Comparison of ENCODE assay signal across 17 cellular contexts in the genomic region with DNA sequence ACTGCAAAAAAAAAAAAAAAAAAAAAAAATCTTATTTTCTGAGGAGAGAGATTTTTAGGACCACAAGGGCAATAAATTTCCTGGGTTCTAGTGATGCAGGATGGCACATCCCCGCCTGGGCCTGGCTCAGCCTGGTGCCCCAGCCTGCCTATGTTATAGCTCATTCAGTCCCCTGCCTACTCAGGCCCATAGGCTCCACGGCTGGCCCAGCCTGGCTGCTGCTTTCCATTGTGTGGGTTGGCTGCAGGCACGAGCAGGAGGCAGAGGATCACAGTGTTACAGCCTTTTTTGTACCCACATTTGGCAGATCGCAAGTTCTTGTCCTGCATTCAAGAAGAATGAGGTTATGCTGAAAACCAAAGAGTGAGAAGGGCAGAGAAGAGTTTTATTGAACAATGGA. TPM values are rescaled to one million over a fixed set of nuclear protein-coding genes. Genes with fewer than 3 reads are reported as not detected.
A peak's percentile ranks its signal among the peaks of the same experiment; 100 is the strongest.
DNase-seq lines count a peak whose midpoint lies in the region; ATAC-seq, FAIRE-seq and TF ChIP-seq lines count a peak whose summit lies in the region.
"Had no signal": no experiment of that assay in that cellular context is flagged by ENCODE, and none has a peak within 500 bp of the region (broad histone marks: within the 10 kb centered on the region; RNA-seq: fewer than 3 reads in every experiment).

No MANE protein-coding gene starts in this region.

- H3K4me1 Mint-ChIP-seq in endodermal cell: peaks cover 31% of the 10 kb centered on the region

- H3K9ac ChIP-seq in HUES48 (ENCODE audit: low read depth, low read length) (no peak overlapping the region), endodermal cell (ENCODE audit: extremely low read depth, low read length, poor library complexity, severe bottlenecking) (no peak overlapping the region)

- DNase-seq in endodermal cell: peak; percentile 70
- DNase-seq in sciatic nerve (ENCODE audit: low spot score): no peak
- no peak for DNase-seq in stimulated activated naive CD4-positive, alpha-beta T cell (lab: John Stamatoyannopoulos, UW)
- no peak for DNase-seq in GM19239 (ENCODE audit: insufficient read length, low spot score)
- DNase-seq: COR-L47, KBM-7, NCI-H1436, NCI-H2029, NCI-H2171, NCI-H446, NCI-H69, PC-3 had no signal

- H3K27ac Mint-ChIP-seq in endodermal cell: peak overlapping the region; percentile 24

- TF ChIP-seq CTCF in endodermal cell (conservative IDR thresholded peaks at IDR 0.05): no peak

- no peaks in the 10 kb centered on the region for H3K27me3 Mint-ChIP-seq in endodermal cell (ENCODE audit: insufficient read depth)

- ATAC-seq in sciatic nerve: peak; percentile 51
- ATAC-seq: PC-3 had no signal

- 84 to 86% methylated on average over 2 to 4 of the region's 4 CpGs for WGBS in endodermal cell (ENCODE audit: insufficient coverage in 1 of 2, insufficient read length in 1 of 2), 2 experiments

- no peaks in the 10 kb centered on the region for H3K36me3 Mint-ChIP-seq in endodermal cell (ENCODE audit: low read depth)

- H3K27me3 ChIP-seq in HUES48 (ENCODE audit: control insufficient read depth, insufficient read depth, low read length) (no peaks in the 10 kb centered on the region), endodermal cell (ENCODE audit: control insufficient read depth, insufficient read depth, low read length, poor library complexity, severe bottlenecking) (no peaks in the 10 kb centered on the region)

- H3K4me3 Mint-ChIP-seq in endodermal cell: no peak overlapping the region

- H3K4me1 ChIP-seq in HUES48 (ENCODE audit: control insufficient read depth, insufficient read depth, low read length): peaks cover 36% of the 10 kb centered on the region
- peaks cover 11% of the 10 kb centered on the region for H3K4me1 ChIP-seq in endodermal cell (ENCODE audit: control insufficient read depth, insufficient read depth, low read length)

- intact Hi-C loops in sciatic nerve (cut with DNase I): no loop called here

- peaks cover 2% of the 10 kb centered on the region for H3K9me3 Mint-ChIP-seq in endodermal cell

- no peaks in the 10 kb centered on the region for H3K36me3 ChIP-seq in HUES48 (ENCODE audit: control insufficient read depth, insufficient read depth, low read length)
- H3K36me3 ChIP-seq in endodermal cell (ENCODE audit: control insufficient read depth, insufficient read depth, low read length): no peaks in the 10 kb centered on the region

- H3K9me3 ChIP-seq in HUES48 (ENCODE audit: control insufficient read depth, insufficient read depth, low read length) (no peaks in the 10 kb centered on the region), endodermal cell (ENCODE audit: control insufficient read depth, low read length) (no peaks in the 10 kb centered on the region)

- peak overlapping the region; percentile 49 for H3K27ac ChIP-seq in HUES48 (ENCODE audit: low read depth, low read length)
- H3K27ac ChIP-seq in endodermal cell (ENCODE audit: low read depth, low read length): no peak overlapping the region
- H3K27ac ChIP-seq: RWPE1 had no signal

- H3K4me3 ChIP-seq in HUES48 (ENCODE audit: low read depth, low read length) (no peak overlapping the region), endodermal cell (ENCODE audit: low read length) (no peak overlapping the region)

- no peak for FAIRE-seq in GM19239 (lab: Jason Lieb, UNC)
- FAIRE-seq: HTR-8/SVneo had no signal

RNA-seq across cellular contexts. Expression of a gene that starts 2.8 kb away (rescaled TPM):
- total RNA-seq in endodermal cell (not detected), sciatic nerve (not detected)
- not detected for polyA plus RNA-seq in endodermal cell (2013, experiment 1 of 2)
- not detected for polyA plus RNA-seq in endodermal cell (2013, experiment 2 of 2)
- total RNA-seq: Daoy, H7, PC-3 had no signal

RNA-seq across cellular contexts. Expression of a gene that starts 5.0 kb away (rescaled TPM):
- total RNA-seq in endodermal cell (10 to 100 TPM in 1 of 2 donors, 1 to 10 TPM in 1; 4.4 to 11.8 TPM), sciatic nerve (43.5 TPM)
- polyA plus RNA-seq in endodermal cell (2013, experiment 1 of 2): 11.6 TPM
- 13.3 TPM for polyA plus RNA-seq in endodermal cell (2013, experiment 2 of 2)

RNA-seq across cellular contexts. Expression of a gene that starts 34.5 kb away (rescaled TPM):
- total RNA-seq in endodermal cell (10 to 100 TPM; 35.4 to 41.2 TPM), sciatic nerve (56.0 TPM)
- polyA plus RNA-seq in endodermal cell (2013, experiment 1 of 2): 18.3 TPM
- 20.7 TPM for polyA plus RNA-seq in endodermal cell (2013, experiment 2 of 2)

RNA-seq across cellular contexts. Expression of a gene that starts 40.1 kb away (rescaled TPM):
- total RNA-seq in endodermal cell: 10 to 100 TPM; 66.9 to 80.5 TPM
- 35.9 TPM for polyA plus RNA-seq in endodermal cell (2013, experiment 1 of 2)
- polyA plus RNA-seq in endodermal cell (2013, experiment 2 of 2): 35.8 TPM
- 57.6 TPM for total RNA-seq in sciatic nerve

RNA-seq across cellular contexts. Expression of a gene that starts 40.2 kb away (rescaled TPM):
- total RNA-seq in endodermal cell: 10 to 100 TPM; 41.4 to 54.4 TPM
- 26.2 TPM for polyA plus RNA-seq in endodermal cell (2013, experiment 1 of 2)
- 18.2 TPM for polyA plus RNA-seq in endodermal cell (2013, experiment 2 of 2)
- total RNA-seq in sciatic nerve: 21.1 TPM
